In genomic region chr6:13538084-13538483, GRCh38 we compare ENCODE assay signal across 8 cellular contexts. TPM values are rescaled to one million over a fixed set of nuclear protein-coding genes. Genes with fewer than 3 reads are reported as not detected.
DNase-seq lines count a peak whose midpoint lies in the region; ATAC-seq and TF ChIP-seq lines count a peak whose summit lies in the region.

No MANE protein-coding gene starts in this region.

- H3K4me1 Mint-ChIP-seq in CD4-positive, alpha-beta memory T cell: no peaks in the 10 kb centered on the region

- intact Hi-C loops in CD4-positive, alpha-beta memory T cell (cut with micrococcal nuclease): loop anchor here (1.0 kb wide), 2 partner anchors 84 to 202 kb away; no protein-coding TSS in a partner anchor

- no peaks in the 10 kb centered on the region for H3K27me3 Mint-ChIP-seq in CD4-positive, alpha-beta memory T cell

- POLR2A ChIA-PET in CD4-positive, alpha-beta memory T cell (lab: Charles Lee; ENCODE audit: partially characterized antibody): no interaction called here

- H3K27ac Mint-ChIP-seq in CD4-positive, alpha-beta memory T cell: no peak overlapping the region

- peak in 5 of 6 experiments; percentile 14 to 55 (median 47) for TF ChIP-seq CTCF in upper lobe of left lung (IDR thresholded peaks at IDR 0.05)

- H3K27ac ChIP-seq in CD4-positive, alpha-beta memory T cell (ENCODE audit: low read depth, low read length): no peak overlapping the region
- peak overlapping the region in 2 of 4 donors; percentile 11 to 41 for H3K27ac ChIP-seq in upper lobe of left lung

- H3K4me1 ChIP-seq in CD4-positive, alpha-beta memory T cell (ENCODE audit: insufficient read depth, low read length): no peaks in the 10 kb centered on the region
- peaks cover 0 to 15% (median 6%) of the 10 kb centered on the region in 4 donors for H3K4me1 ChIP-seq in upper lobe of left lung

- H3K9me3 Mint-ChIP-seq in CD4-positive, alpha-beta memory T cell: no peaks in the 10 kb centered on the region

- no peak for TF ChIP-seq EP300 in upper lobe of left lung (IDR thresholded peaks at IDR 0.05)

- H3K4me3 ChIP-seq in CD4-positive, alpha-beta memory T cell (ENCODE audit: low read length in 2 of 2): no peak overlapping the region
- H3K4me3 ChIP-seq in upper lobe of left lung: no peak overlapping the region

- no peaks in the 10 kb centered on the region for H3K9me3 ChIP-seq in CD4-positive, alpha-beta memory T cell (ENCODE audit: control insufficient read depth in 1 of 2, low read length in 2 of 2)
- H3K9me3 ChIP-seq in upper lobe of left lung: no peaks in the 10 kb centered on the region

- no peaks in the 10 kb centered on the region for H3K36me3 ChIP-seq in CD4-positive, alpha-beta memory T cell (ENCODE audit: insufficient read depth, low read length)
- H3K36me3 ChIP-seq in upper lobe of left lung: no peaks in the 10 kb centered on the region

- peak in 1 of 2 donors; percentile 67 for ATAC-seq in upper lobe of left lung (ENCODE audit: low FRiP score in 2 of 2)

- no peaks in the 10 kb centered on the region for H3K27me3 ChIP-seq in CD4-positive, alpha-beta memory T cell (ENCODE audit: insufficient read depth, low read length)
- no peaks in the 10 kb centered on the region for H3K27me3 ChIP-seq in upper lobe of left lung

- CTCF ChIA-PET in CD4-positive, alpha-beta memory T cell (lab: Charles Lee; ENCODE audit: partially characterized antibody): interaction anchor here (1.1 to 5.2 kb wide), 8 partner anchors 12 to 209 kb away, joined by 3 to 24 read pairs (median 5); no protein-coding TSS in a partner anchor

- H3K4me3 Mint-ChIP-seq in CD4-positive, alpha-beta memory T cell: no peak overlapping the region

- DNase-seq in CD4-positive, alpha-beta memory T cell: peak in 3 of 5 donors; percentile 10 to 23 (median 17)
- peak; percentile 49 for DNase-seq in HuH-7 (ENCODE audit: low spot score)
- peak; percentile 61 for DNase-seq in amniotic epithelial cell (ENCODE audit: low read depth)
- DNase-seq in iPS-NIHi11 (ENCODE audit: low spot score): peak; percentile 45
- no peak for DNase-seq in upper lobe of left lung
- no peak for DNase-seq in HK-2 (ENCODE audit: unreplicated experiment)
- no peak for DNase-seq in islet precursor cell
- no peak for DNase-seq in NCI-H1930 (lab: John Stamatoyannopoulos, UW)

- 59 to 63% methylated on average over 2 of the region's 2 CpGs for WGBS in upper lobe of left lung, 2 donors

- TF ChIP-seq POLR2A in upper lobe of left lung (IDR thresholded peaks at IDR 0.05): no peak

- no peaks in the 10 kb centered on the region for H3K36me3 Mint-ChIP-seq in CD4-positive, alpha-beta memory T cell

RNA-seq across cellular contexts. Expression of gene SIRT5, which starts 36.3 kb away (rescaled TPM):
- 10 to 100 TPM; 18.9 to 20.6 TPM for total RNA-seq in CD4-positive, alpha-beta memory T cell
- polyA plus RNA-seq in CD4-positive, alpha-beta memory T cell: 10 to 100 TPM; 13.2 to 17.0 TPM
- total RNA-seq in upper lobe of left lung: 10 to 100 TPM in 3 of 6 donors, 1 to 10 TPM in 3; 7.0 to 19.9 (median 11.0) TPM

RNA-seq across cellular contexts. Expression of gene GFOD1, which starts 50.7 kb away (rescaled TPM):
- total RNA-seq in CD4-positive, alpha-beta memory T cell: 1 to 10 TPM in 1 of 2 experiments, under 1 TPM in 1; 0.97 to 1.1 TPM
- under 1 TPM in 1 of 2 donors, not detected in 1; 0.95 TPM for polyA plus RNA-seq in CD4-positive, alpha-beta memory T cell
- total RNA-seq in upper lobe of left lung: 10 to 100 TPM; 22.8 to 37.7 (median 25.8) TPM

Comparison
In these comparisons a context has a peak if more than half of its experiments do, and no peak if none do; other contexts are left out.
1. DNase-seq: peak in CD4-positive, alpha-beta memory T cell (3 of 5), HuH-7 (single experiment), amniotic epithelial cell (single experiment) and iPS-NIHi11 (single experiment); none in upper lobe of left lung (0 of 2), HK-2 (single experiment), islet precursor cell (single experiment) and NCI-H1930 (0 of 2).
2. RNA of gene GFOD1, which starts 50.7 kb away (total RNA-seq): 22.8 to 37.7 TPM in upper lobe of left lung; 0.97 to 1.1 TPM in CD4-positive, alpha-beta memory T cell; every median in the first group is over 10 times any median in the second.